Comparison of ENCODE assay signal across 1 cellular context in genomic region chr22:29030618-29031235, GRCh38.
TF ChIP-seq lines count a peak whose summit lies in the region.

No MANE protein-coding gene starts in this region.

TF ChIP-seq in HEK293, 187 proteins besides CTCF, POLR2A, EP300 and RAD21 (continued from another document and continues in another):
- TF ChIP-seq PRDM10 (tag by site-specific recombination; IDR thresholded peaks at IDR 0.05) (0 out of 2 replicates have a peak, but pooled peaks have one; percentile 7), GLIS2 (tag by site-specific recombination; IDR thresholded peaks at IDR 0.05) (peak; percentile 93), GLI2 (tag by site-specific recombination; IDR thresholded peaks at IDR 0.05; ENCODE audit: borderline replicate concordance, low read depth) (no peak), ZNF366 (tag by site-specific recombination; conservative IDR thresholded peaks at IDR 0.05) (no peak), ZNF654 (tag by site-specific recombination; IDR thresholded peaks at IDR 0.05; ENCODE audit: low read depth) (no peak), ZNF510 (tag by site-specific recombination; IDR thresholded peaks at IDR 0.05; ENCODE audit: insufficient replicate concordance) (no peak), ZNF473 (tag by site-specific recombination; IDR thresholded peaks at IDR 0.05) (no peak), KLF17 (tag by site-specific recombination; IDR thresholded peaks at IDR 0.05) (peak; percentile 89), YY1 (tag by site-specific recombination; IDR thresholded peaks at IDR 0.05) (no peak), SCRT2 (tag by site-specific recombination; IDR thresholded peaks at IDR 0.05) (no peak), ZFP37 (tag by site-specific recombination; IDR thresholded peaks at IDR 0.05) (0 out of 2 replicates have a peak, but pooled peaks have one; percentile 22), KLF10 (tag by site-specific recombination; IDR thresholded peaks at IDR 0.05) (no peak), ZNF585B (tag by site-specific recombination; IDR thresholded peaks at IDR 0.05) (no peak), ZNF280D (tag by site-specific recombination; IDR thresholded peaks at IDR 0.05) (no peak), ZNF2 (tag by site-specific recombination; IDR thresholded peaks at IDR 0.05) (no peak), ZNF10 (tag by site-specific recombination; IDR thresholded peaks at IDR 0.05) (no peak), ZBTB20 (tag by site-specific recombination; IDR thresholded peaks at IDR 0.05) (peak; percentile 65), ZNF621 (tag by site-specific recombination; IDR thresholded peaks at IDR 0.05) (no peak), ZNF529 (tag by site-specific recombination; IDR thresholded peaks at IDR 0.05; ENCODE audit: insufficient replicate concordance) (no peak), ZNF335 (tag by site-specific recombination; conservative IDR thresholded peaks at IDR 0.05) (no peak), ZBTB1 (tag by site-specific recombination; IDR thresholded peaks at IDR 0.05) (no peak), ZSCAN30 (tag by site-specific recombination; IDR thresholded peaks at IDR 0.05) (peak; percentile 90), ZNF560 (tag by site-specific recombination; IDR thresholded peaks at IDR 0.05; ENCODE audit: borderline replicate concordance) (no peak), ZNF311 (tag by site-specific recombination; IDR thresholded peaks at IDR 0.05; ENCODE audit: borderline replicate concordance) (no peak), ZNF138 (tag by site-specific recombination; IDR thresholded peaks at IDR 0.05; ENCODE audit: borderline replicate concordance) (no peak), ZNF777 (tag by site-specific recombination; IDR thresholded peaks at IDR 0.05; ENCODE audit: borderline replicate concordance) (no peak), ZNF488 (tag by site-specific recombination; IDR thresholded peaks at IDR 0.05) (no peak), ZNF521 (tag by site-specific recombination; IDR thresholded peaks at IDR 0.05) (no peak), ZNF274 (IDR thresholded peaks at IDR 0.05; ENCODE audit: low read length) (no peak), ZNF274 (tag by site-specific recombination; IDR thresholded peaks at IDR 0.05; ENCODE audit: borderline replicate concordance) (no peak), AEBP2 (tag by site-specific recombination; IDR thresholded peaks at IDR 0.05; ENCODE audit: borderline replicate concordance) (no peak), ZNF629 (tag by site-specific recombination; IDR thresholded peaks at IDR 0.05) (peak; percentile 11; the same call in 1 of the 2 replicates), ZNF707 (tag by site-specific recombination; IDR thresholded peaks at IDR 0.05) (no peak), ZNF555 (tag by site-specific recombination; conservative IDR thresholded peaks at IDR 0.05) (no peak), PATZ1 (tag by site-specific recombination; IDR thresholded peaks at IDR 0.05) (peak; percentile 94), ZNF404 (tag by site-specific recombination; IDR thresholded peaks at IDR 0.05) (no peak), ZNF513 (tag by site-specific recombination; IDR thresholded peaks at IDR 0.05) (no peak), ZNF426 (tag by site-specific recombination; IDR thresholded peaks at IDR 0.05) (no peak), ZNF239 (tag by site-specific recombination; IDR thresholded peaks at IDR 0.05) (no peak), ZNF747 (tag by site-specific recombination; IDR thresholded peaks at IDR 0.05) (no peak), ZNF18 (tag by site-specific recombination; IDR thresholded peaks at IDR 0.05) (peak; percentile 35; the same call in 1 of the 2 replicates), HOXC10 (CRISPR knock-in tag; IDR thresholded peaks at IDR 0.05) (no peak), ZNF302 (tag by site-specific recombination; IDR thresholded peaks at IDR 0.05; ENCODE audit: low read depth) (no peak), ZNF596 (tag by site-specific recombination; IDR thresholded peaks at IDR 0.05) (no peak), ZNF157 (tag by site-specific recombination; IDR thresholded peaks at IDR 0.05) (no peak), FEZF1 (tag by site-specific recombination; IDR thresholded peaks at IDR 0.05) (no peak; the same call in 1 of the 2 replicates), ZNF433 (tag by site-specific recombination; IDR thresholded peaks at IDR 0.05; ENCODE audit: low read depth) (no peak)
- TF ChIP-seq, protein P1, sequence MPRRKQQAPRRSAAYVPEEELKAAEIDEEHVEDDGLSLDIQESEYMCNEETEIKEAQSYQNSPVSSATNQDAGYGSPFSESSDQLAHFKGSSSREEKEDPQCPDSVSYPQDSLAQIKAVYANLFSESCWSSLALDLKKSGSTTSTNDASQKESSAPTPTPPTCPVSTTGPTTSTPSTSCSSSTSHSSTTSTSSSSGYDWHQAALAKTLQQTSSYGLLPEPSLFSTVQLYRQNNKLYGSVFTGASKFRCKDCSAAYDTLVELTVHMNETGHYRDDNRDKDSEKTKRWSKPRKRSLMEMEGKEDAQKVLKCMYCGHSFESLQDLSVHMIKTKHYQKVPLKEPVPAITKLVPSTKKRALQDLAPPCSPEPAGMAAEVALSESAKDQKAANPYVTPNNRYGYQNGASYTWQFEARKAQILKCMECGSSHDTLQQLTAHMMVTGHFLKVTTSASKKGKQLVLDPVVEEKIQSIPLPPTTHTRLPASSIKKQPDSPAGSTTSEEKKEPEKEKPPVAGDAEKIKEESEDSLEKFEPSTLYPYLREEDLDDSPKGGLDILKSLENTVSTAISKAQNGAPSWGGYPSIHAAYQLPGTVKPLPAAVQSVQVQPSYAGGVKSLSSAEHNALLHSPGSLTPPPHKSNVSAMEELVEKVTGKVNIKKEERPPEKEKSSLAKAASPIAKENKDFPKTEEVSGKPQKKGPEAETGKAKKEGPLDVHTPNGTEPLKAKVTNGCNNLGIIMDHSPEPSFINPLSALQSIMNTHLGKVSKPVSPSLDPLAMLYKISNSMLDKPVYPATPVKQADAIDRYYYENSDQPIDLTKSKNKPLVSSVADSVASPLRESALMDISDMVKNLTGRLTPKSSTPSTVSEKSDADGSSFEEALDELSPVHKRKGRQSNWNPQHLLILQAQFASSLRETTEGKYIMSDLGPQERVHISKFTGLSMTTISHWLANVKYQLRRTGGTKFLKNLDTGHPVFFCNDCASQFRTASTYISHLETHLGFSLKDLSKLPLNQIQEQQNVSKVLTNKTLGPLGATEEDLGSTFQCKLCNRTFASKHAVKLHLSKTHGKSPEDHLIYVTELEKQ (tag by site-specific recombination; IDR thresholded peaks at IDR 0.05; ENCODE audit: borderline replicate concordance): peak; percentile 58; the same call in 1 of the 2 replicates
